ENCODE assay signal across 30 cellular contexts in genomic region chr4:89739589-89739988, GRCh38.
"Had no signal": no experiment of that assay in that cellular context is flagged by ENCODE, and none has a peak within 500 bp of the region (broad histone marks: within the 10 kb centered on the region; RNA-seq: fewer than 3 reads in every experiment).

No MANE protein-coding gene starts in this region.

- H3K4me3 Mint-ChIP-seq: activated B cell treated with CpG ODN at 0.5 μM for 24 hours; activated CD8-positive, alpha-beta T cell treated with anti-CD3 and anti-CD28 coated beads for 36 hours; activated naive CD8-positive, alpha-beta T cell; activated T-cell treated with anti-CD3 and anti-CD28 coated beads, Interleukin-2, amount 50 U/mL, for 4 hours; activated T-helper 17 cell treated with anti-CD3 and anti-CD28 coated beads, Interleukin-2, amount 50 U/mL, for 72 hours; T-helper 17 cell; T-helper 2 cell treated with Interferon-gamma antibody and Interleukin-4, amounts not matched to agents 5 μg/mL and 100 μg/mL, for 36 hours had no signal

- H3K4me3 ChIP-seq: body of pancreas, colonic mucosa, gastrocnemius medialis, heart left ventricle had no signal

- H3K27me3 Mint-ChIP-seq: activated B cell treated with CpG ODN at 0.5 μM for 24 hours; activated T-helper 17 cell treated with anti-CD3 and anti-CD28 coated beads, Interleukin-2, amount 50 U/mL, for 72 hours had no signal

- H3K9me3 ChIP-seq: body of pancreas, colonic mucosa, gastrocnemius medialis had no signal

- H3K36me3 Mint-ChIP-seq: activated naive CD8-positive, alpha-beta T cell had no signal

- DNase-seq: activated B cell treated with CpG ODN at 0.5 μM for 24 hours; activated CD4-positive, alpha-beta T cell treated with anti-CD3 and anti-CD28 coated beads for 48 hours; activated CD4-positive, alpha-beta T cell treated with anti-CD3 and anti-CD28 coated beads, Interleukin-2, amount 50 U/mL, for 1 hour; activated CD4-positive, alpha-beta T cell treated with anti-CD3 and anti-CD28 coated beads, Interleukin-2, amount 50 U/mL, for 48 hours; activated CD8-positive, alpha-beta memory T cell treated with anti-CD3 and anti-CD28 coated beads for 24 hours; activated CD8-positive, alpha-beta T cell treated with anti-CD3 and anti-CD28 coated beads for 36 hours; activated effector memory CD4-positive, alpha-beta T cell treated with Interleukin-2 at 50 U/mL for 16 hours; activated gamma-delta T cell treated with Interleukin-2 at 50 U/mL for 16 hours; activated naive CD4-positive, alpha-beta T cell treated with anti-CD3 and anti-CD28 coated beads, Interleukin-2, amount 50 U/mL, for 16 hours; activated naive CD4-positive, alpha-beta T cell treated with Interleukin-2 at 50 U/mL for 16 hours; activated T-cell treated with anti-CD3 and anti-CD28 coated beads, Interleukin-2, amount 50 U/mL, for 4 hours; amniotic stem cell; aorta; body of pancreas; caudate nucleus; colonic mucosa; effector CD8-positive, alpha-beta T cell; foreskin fibroblast; gastrocnemius medialis; glutamatergic neuron; heart left ventricle; hypothalamus; T-helper 17 cell; T1000; WERI-Rb-1 had no signal

- H3K27me3 ChIP-seq: body of pancreas, colonic mucosa, gastrocnemius medialis, heart left ventricle had no signal

- H3K9me3 Mint-ChIP-seq: activated B cell treated with CpG ODN at 0.5 μM for 24 hours; activated CD8-positive, alpha-beta T cell treated with anti-CD3 and anti-CD28 coated beads for 36 hours; T-helper 2 cell treated with Interferon-gamma antibody and Interleukin-4, amounts not matched to agents 5 μg/mL and 100 μg/mL, for 36 hours had no signal

- H3K36me3 ChIP-seq: colonic mucosa, gastrocnemius medialis, heart left ventricle, WERI-Rb-1 had no signal

- ATAC-seq: activated CD4-positive, CD25-positive, alpha-beta regulatory T cell treated with anti-CD3 and anti-CD28 coated beads, Interleukin-2, amount 50 U/mL, for 24 hours; activated CD8-positive, alpha-beta T cell treated with anti-CD3 and anti-CD28 coated beads for 36 hours; activated T-cell treated with anti-CD3 and anti-CD28 coated beads, Interleukin-2, amount 50 U/mL, for 4 hours; activated T-helper 17 cell treated with anti-CD3 and anti-CD28 coated beads, Interleukin-2, amount 50 U/mL, for 72 hours; body of pancreas; esophagus mucosa; gastrocnemius medialis; heart left ventricle; T-helper 17 cell had no signal

- H3K4me1 ChIP-seq: body of pancreas, colonic mucosa, gastrocnemius medialis, heart left ventricle had no signal

- H3K27ac Mint-ChIP-seq: activated B cell treated with CpG ODN at 0.5 μM for 24 hours; activated CD8-positive, alpha-beta T cell treated with anti-CD3 and anti-CD28 coated beads for 36 hours; activated naive CD8-positive, alpha-beta T cell; activated T-helper 17 cell treated with anti-CD3 and anti-CD28 coated beads, Interleukin-2, amount 50 U/mL, for 72 hours; T-helper 17 cell; T-helper 2 cell treated with Interferon-gamma antibody and Interleukin-4, amounts not matched to agents 5 μg/mL and 100 μg/mL, for 36 hours had no signal

- H3K27ac ChIP-seq: body of pancreas, colonic mucosa, gastrocnemius medialis, heart left ventricle, WERI-Rb-1 had no signal

- H3K4me1 Mint-ChIP-seq: activated B cell treated with CpG ODN at 0.5 μM for 24 hours; activated T-helper 17 cell treated with anti-CD3 and anti-CD28 coated beads, Interleukin-2, amount 50 U/mL, for 72 hours; T-helper 17 cell had no signal
